In genomic region chr5:88948746-88949600, GRCh38 we compare ENCODE assay signal across 25 cellular contexts.
DNase-seq lines count a peak whose midpoint lies in the region; TF ChIP-seq lines count a peak whose summit lies in the region.
"Had no signal": no experiment of that assay in that cellular context is flagged by ENCODE, and none has a peak within 500 bp of the region (broad histone marks: within the 10 kb centered on the region; RNA-seq: fewer than 3 reads in every experiment).

No MANE protein-coding gene starts in this region.

- no peaks in the 10 kb centered on the region for H3K27me3 ChIP-seq in ascending aorta
- H3K27me3 ChIP-seq in sigmoid colon, result no peaks in the 10 kb centered on the region
- H3K27me3 ChIP-seq: BLaER1, stomach had no signal

- H3K4me1 ChIP-seq in HEK293 (ENCODE audit: control insufficient read depth, insufficient read depth, low read length) (peaks cover 11% of the 10 kb centered on the region), ascending aorta (peaks cover 4 to 18% of the 10 kb centered on the region in 2 donors), sigmoid colon (peaks cover 0 to 46% (median 29%) of the 10 kb centered on the region in 4 donors)
- H3K4me1 ChIP-seq: Caco-2 had no signal

- TF ChIP-seq POLR2A in sigmoid colon (IDR thresholded peaks at IDR 0.05), result no peak

- no peaks in the 10 kb centered on the region for H3K9me3 ChIP-seq in HEK293 (ENCODE audit: control insufficient read depth, insufficient read depth, low read depth, low read length)
- no peaks in the 10 kb centered on the region for H3K9me3 ChIP-seq in ascending aorta
- no peaks in the 10 kb centered on the region for H3K9me3 ChIP-seq in sigmoid colon
- H3K9me3 ChIP-seq: BLaER1, Caco-2, stomach had no signal

- no peak for TF ChIP-seq EP300 in sigmoid colon (IDR thresholded peaks at IDR 0.05)

- H3K27ac ChIP-seq in HEK293 (ENCODE audit: extremely low read depth, low read depth, low read length) (no peak overlapping the region), ascending aorta (peak overlapping the region; percentile 42 to 73), sigmoid colon (peak overlapping the region in 3 of 4 donors; percentile 7 to 65 (median 63))
- H3K27ac ChIP-seq: BLaER1, GM23248, RWPE1, skin epidermis, stomach had no signal

- H3K36me3 ChIP-seq in HEK293 (ENCODE audit: control insufficient read depth in 2 of 2, insufficient read depth in 1 of 2, low read length in 2 of 2) (no peaks in the 10 kb centered on the region), ascending aorta (no peaks in the 10 kb centered on the region), sigmoid colon (no peaks in the 10 kb centered on the region)
- H3K36me3 ChIP-seq: BLaER1, stomach had no signal

- WGBS in sigmoid colon, 2 donors, result 91 to 94% methylated on average over 2 of the region's 2 CpGs

- CTCF ChIA-PET in HEK293 (lab: Yijun Ruan, JAX), result interaction anchor here (0.7 to 1.0 kb wide), 2 partner anchors 219 to 272 kb away, joined by 4 to 6 read pairs; no protein-coding TSS in a partner anchor

- DNase-seq in GM12865 (ENCODE audit: low read depth) (peak; percentile 9), ascending aorta (ENCODE audit: low spot score in 2 of 2) (no peak), sigmoid colon (no peak), kidney glomerular epithelial cell (lab: John Stamatoyannopoulos, UW) (no peak), RKO (ENCODE audit: low spot score) (no peak)
- no peak for DNase-seq in stimulated activated CD4-positive, alpha-beta T cell treated with anti-CD3 and anti-CD28 coated beads, Interleukin-12 subunit alpha, Interleukin-12 subunit beta, amount 100 ng/mL, for 4 hours
- DNase-seq: activated CD4-positive, alpha-beta memory T cell treated with anti-CD3 and anti-CD28 coated beads for 36 hours; activated CD4-positive, CD25-positive, alpha-beta regulatory T cell treated with anti-CD3 and anti-CD28 coated beads, Interleukin-2, amount 50 U/mL, for 72 hours; activated CD8-positive, alpha-beta memory T cell treated with anti-CD3 and anti-CD28 coated beads, Interleukin-2, amount 50 U/mL, for 4 hours; activated naive CD4-positive, alpha-beta T cell treated with anti-CD3 and anti-CD28 coated beads, Interleukin-2, amount 10 ng/mL, durations not matched to agents 7 days and 5 days; Caco-2; DMS79 treated with DMSO at 0.1 percent for 48 hours; GM23248; naive thymus-derived CD4-positive, alpha-beta T cell; NCI-H2081 treated with DMSO at 0.1 percent for 48 hours; NCI-H526 treated with DMSO at 0.1 percent for 48 hours; stimulated activated CD4-positive, alpha-beta T cell treated with anti-CD3 and anti-CD28 coated beads, Interleukin-1b, Interleukin-23, amount 100 ng/mL, for 48 hours; stimulated activated CD8-positive, alpha-beta memory T cell treated with anti-CD3 and anti-CD28 coated beads, Interleukin-4, amount 100 ng/mL, for 48 hours; stomach; T-cell; trophoblast cell had no signal

- no peak overlapping the region for H3K4me3 ChIP-seq in GM12865 (ENCODE audit: low read depth, low read length)
- H3K4me3 ChIP-seq in HEK293 (ENCODE audit: low read depth, low read length), result no peak overlapping the region
- no peak overlapping the region for H3K4me3 ChIP-seq in ascending aorta
- no peak overlapping the region for H3K4me3 ChIP-seq in sigmoid colon
- H3K4me3 ChIP-seq: BLaER1, GM23248, skin epidermis, stomach had no signal

- no peak for TF ChIP-seq CTCF in GM12865 (IDR thresholded peaks at IDR 0.05; ENCODE audit: insufficient read depth, low read depth, low read length, missing control alignments)
- TF ChIP-seq CTCF in HEK293 (tag by site-specific recombination; IDR thresholded peaks at IDR 0.05), result no peak
- TF ChIP-seq CTCF in ascending aorta (IDR thresholded peaks at IDR 0.05), result no peak
- no peak for TF ChIP-seq CTCF in sigmoid colon (IDR thresholded peaks at IDR 0.05)

- intact Hi-C loops in ascending aorta (cut with DNase I) (loop anchor here (10.0 kb wide), 1 partner anchor 1576 kb away; the partner anchor contains the start of gene LYSMD3), sigmoid colon (cut with DNase I) (loop anchor here (10.0 kb wide), 1 partner anchor 214 kb away; no protein-coding TSS in a partner anchor)

- POLR2A ChIA-PET in HEK293 (lab: Yijun Ruan, JAX), result no interaction called here

TF ChIP-seq in HEK293, 187 proteins besides CTCF, POLR2A, EP300 and RAD21:
- TF ChIP-seq FEZF1 (tag by site-specific recombination; IDR thresholded peaks at IDR 0.05), result no peak
- 0 out of 2 replicates have a peak, but pooled peaks have one; percentile 44 for TF ChIP-seq PRDM1 (tag by site-specific recombination; IDR thresholded peaks at IDR 0.05)
